1 cellular context compared by ENCODE assay signal in the genomic region with DNA sequence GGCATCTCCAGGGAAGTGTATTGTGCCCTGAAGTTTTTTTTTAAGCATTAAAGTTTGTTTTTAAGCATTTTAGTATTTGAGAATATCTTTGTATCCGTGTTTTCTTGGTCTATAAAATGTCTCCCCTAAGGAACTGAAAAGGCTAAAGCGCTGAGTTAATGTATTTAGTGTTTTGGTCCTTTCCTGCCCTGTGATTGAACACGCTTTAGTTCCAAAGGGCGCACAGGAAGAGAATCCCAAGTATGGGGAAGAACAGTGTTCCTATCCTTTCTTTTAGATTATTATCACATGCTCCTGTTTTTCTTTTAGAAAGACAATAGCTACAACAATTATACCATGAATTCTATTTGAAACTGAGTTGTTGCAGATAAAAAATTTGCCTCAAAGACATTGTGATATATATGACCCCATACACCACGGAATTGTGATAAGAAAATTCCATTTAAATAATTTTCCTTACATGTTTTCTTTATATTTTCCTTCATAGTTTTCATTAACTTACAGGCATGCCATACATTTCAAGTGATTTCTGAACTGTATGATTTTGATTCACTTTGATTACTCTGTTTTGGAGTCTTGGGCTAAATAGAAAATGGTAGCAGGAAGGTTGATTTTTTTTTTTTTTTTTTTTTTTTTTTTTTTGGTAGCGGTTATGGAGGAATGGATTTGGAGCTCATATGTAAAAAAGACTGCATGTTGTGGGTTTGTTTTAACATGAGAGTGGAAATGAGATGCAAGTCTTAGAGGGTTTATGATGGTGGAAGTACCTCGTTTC.
TF ChIP-seq lines count a peak whose summit lies in the region.

No MANE protein-coding gene starts in this region.

TF ChIP-seq in HepG2, 621 proteins besides CTCF, POLR2A, EP300 and RAD21 (continued from another document):
- TF ChIP-seq ZNF646 (CRISPR knock-in tag; IDR thresholded peaks at IDR 0.05) (no peak), SMAD1 (CRISPR knock-in tag; IDR thresholded peaks at IDR 0.05; ENCODE audit: borderline replicate concordance, low read depth) (no peak), GABPA (IDR thresholded peaks at IDR 0.05; ENCODE audit: low read depth, low read length) (no peak), GABPA (CRISPR knock-in tag; IDR thresholded peaks at IDR 0.05; ENCODE audit: low read depth) (peak; percentile 17; the same call in 1 of the 2 replicates), SOX13 (IDR thresholded peaks at IDR 0.05) (no peak), SOX13 (CRISPR knock-in tag; conservative IDR thresholded peaks at IDR 0.05 in 1 of 2, IDR thresholded peaks at IDR 0.05 in 1 of 2) (peak in 1 of 2 experiments; percentile 17; a peak in 1 of 4 replicates), TBP (CRISPR knock-in tag; IDR thresholded peaks at IDR 0.05) (no peak), HOXA9 (CRISPR knock-in tag; IDR thresholded peaks at IDR 0.05; ENCODE audit: borderline replicate concordance) (no peak), ZNF431 (CRISPR knock-in tag; IDR thresholded peaks at IDR 0.05; ENCODE audit: borderline replicate concordance, low read depth) (no peak), DBP (CRISPR knock-in tag; IDR thresholded peaks at IDR 0.05; ENCODE audit: not compliant biosample characterization) (no peak), CHCHD3 (CRISPR knock-in tag; IDR thresholded peaks at IDR 0.05) (no peak), GLI4 (CRISPR knock-in tag; IDR thresholded peaks at IDR 0.05; ENCODE audit: borderline replicate concordance) (no peak)
- TF ChIP-seq, protein P1, sequence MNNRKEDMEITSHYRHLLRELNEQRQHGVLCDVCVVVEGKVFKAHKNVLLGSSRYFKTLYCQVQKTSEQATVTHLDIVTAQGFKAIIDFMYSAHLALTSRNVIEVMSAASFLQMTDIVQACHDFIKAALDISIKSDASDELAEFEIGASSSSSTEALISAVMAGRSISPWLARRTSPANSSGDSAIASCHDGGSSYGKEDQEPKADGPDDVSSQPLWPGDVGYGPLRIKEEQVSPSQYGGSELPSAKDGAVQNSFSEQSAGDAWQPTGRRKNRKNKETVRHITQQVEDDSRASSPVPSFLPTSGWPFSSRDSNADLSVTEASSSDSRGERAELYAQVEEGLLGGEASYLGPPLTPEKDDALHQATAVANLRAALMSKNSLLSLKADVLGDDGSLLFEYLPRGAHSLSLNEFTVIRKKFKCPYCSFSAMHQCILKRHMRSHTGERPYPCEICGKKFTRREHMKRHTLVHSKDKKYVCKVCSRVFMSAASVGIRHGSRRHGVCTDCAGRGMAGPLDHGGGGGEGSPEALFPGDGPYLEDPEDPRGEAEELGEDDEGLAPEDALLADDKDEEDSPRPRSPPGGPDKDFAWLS (CRISPR knock-in tag; IDR thresholded peaks at IDR 0.05; ENCODE audit: borderline replicate concordance): no peak
